In genomic region chr12:131242741-131243496, GRCh38 we compare ENCODE assay signal across 1 cellular context.
TF ChIP-seq lines count a peak whose summit lies in the region.

No MANE protein-coding gene starts in this region.

TF ChIP-seq in K562, 482 proteins besides CTCF, POLR2A, EP300 and RAD21 (continued from another document and continues in another):
- TF ChIP-seq THRB (CRISPR knock-in tag; conservative IDR thresholded peaks at IDR 0.05) (0 out of 2 replicates have a peak, but pooled peaks have one; percentile 36), KDM4B (IDR thresholded peaks at IDR 0.05; ENCODE audit: borderline replicate concordance in 2 of 2, low read depth in 1 of 2) (peak in 1 of 2 experiments; percentile 93; a peak in 2 of 4 replicates), RBFOX2 (IDR thresholded peaks at IDR 0.05; ENCODE audit: low read depth, low read length) (peak; percentile 31; the same call in 1 of the 2 replicates), TBP (optimal IDR thresholded peaks at IDR 0.05; ENCODE audit: low read depth, low read length) (peak; percentile 28), MNT (conservative IDR thresholded peaks at IDR 0.05) (peak in 1 of 2 experiments; percentile 38; a peak in 1 of 4 replicates), DIDO1 (tag; IDR thresholded peaks at IDR 0.05; ENCODE audit: low read depth) (peak; percentile 86), CHD2 (IDR thresholded peaks at IDR 0.05; ENCODE audit: low read depth, low read length) (peak; percentile 63), RBM39 (optimal IDR thresholded peaks at IDR 0.05; ENCODE audit: low read depth, low read length) (no peak), PCBP1 (IDR thresholded peaks at IDR 0.05; ENCODE audit: low read depth, low read length, poor library complexity, severe bottlenecking) (no peak), OTX1 (CRISPR knock-in tag; IDR thresholded peaks at IDR 0.05) (no peak), MBD2 (IDR thresholded peaks at IDR 0.05; ENCODE audit: borderline replicate concordance, low read depth) (peak; percentile 90; the same call in 1 of the 2 replicates), TAF7 (tag; IDR thresholded peaks at IDR 0.05) (peak; percentile 22; the same call in 1 of the 2 replicates), HNRNPH1 (optimal IDR thresholded peaks at IDR 0.05; ENCODE audit: low read depth, low read length) (no peak), TBL1XR1 (IDR thresholded peaks at IDR 0.05; ENCODE audit: low read length in 2 of 2) (peak in 1 of 2 experiments; percentile 14; a peak in 1 of 4 replicates), CHAMP1 (IDR thresholded peaks at IDR 0.05) (peak; percentile 65; the same call in 1 of the 2 replicates), TSC22D4 (tag; IDR thresholded peaks at IDR 0.05) (no peak), ID3 (CRISPR knock-in tag; IDR thresholded peaks at IDR 0.05) (no peak), ID3 (tag; IDR thresholded peaks at IDR 0.05) (peak; percentile 89), NCOR1 (IDR thresholded peaks at IDR 0.05) (0 out of 2 replicates have a peak, but pooled peaks have one; percentile 10), FOXK2 (conservative IDR thresholded peaks at IDR 0.05 in 1 of 2, IDR thresholded peaks at IDR 0.05 in 1 of 2; ENCODE audit: low read depth in 2 of 2) (0 out of 4 replicates have a peak, but pooled peaks have one; percentile 15 to 48), LEF1 (IDR thresholded peaks at IDR 0.05) (peak; percentile 20; the same call in 1 of the 2 replicates), POU5F1 (IDR thresholded peaks at IDR 0.05; ENCODE audit: borderline replicate concordance, low read depth, low read length, partially characterized antibody) (peak; percentile 43), TRIM24 (IDR thresholded peaks at IDR 0.05) (peak in 1 of 2 experiments; percentile 48; a peak in 1 of 4 replicates), AFF1 (IDR thresholded peaks at IDR 0.05; ENCODE audit: low read depth in 1 of 2, partially characterized antibody in 2 of 2) (peak; percentile 24 to 84), CREB3 (tag; conservative IDR thresholded peaks at IDR 0.05; ENCODE audit: low read depth) (peak; percentile 91), NR4A1 (CRISPR knock-in tag; IDR thresholded peaks at IDR 0.05) (no peak), NR4A1 (tag; IDR thresholded peaks at IDR 0.05) (peak; percentile 86), CBX1 (IDR thresholded peaks at IDR 0.05; ENCODE audit: low read depth) (peak; percentile 83; the same call in 1 of the 2 replicates), ZNF232 (CRISPR knock-in tag; IDR thresholded peaks at IDR 0.05) (no peak), ESRRA (IDR thresholded peaks at IDR 0.05; ENCODE audit: borderline replicate concordance, low read depth) (peak; percentile 85), MYBL2 (IDR thresholded peaks at IDR 0.05; ENCODE audit: low read depth) (peak; percentile 23; the same call in 1 of the 2 replicates), MYBL2 (CRISPR knock-in tag; IDR thresholded peaks at IDR 0.05; ENCODE audit: borderline replicate concordance) (no peak), CREB3L1 (IDR thresholded peaks at IDR 0.05; ENCODE audit: borderline replicate concordance, low read depth) (peak; percentile 70; the same call in 1 of the 2 replicates), HMGN3 (IDR thresholded peaks at IDR 0.05; ENCODE audit: borderline replicate concordance, extremely low read depth, insufficient read length, low read depth, low read length) (no peak), SIX5 (IDR thresholded peaks at IDR 0.05; ENCODE audit: borderline replicate concordance in 1 of 2, insufficient read depth in 1 of 2, low read depth in 1 of 2, low read length in 2 of 2) (peak; percentile 88 to 90), CREM (IDR thresholded peaks at IDR 0.05; ENCODE audit: low read depth) (peak; percentile 75), ZNF395 (CRISPR knock-in tag; IDR thresholded peaks at IDR 0.05) (peak; percentile 77), SMARCE1 (IDR thresholded peaks at IDR 0.05) (no peak), ATF1 (CRISPR knock-in tag; IDR thresholded peaks at IDR 0.05) (no peak), ATF1 (tag; IDR thresholded peaks at IDR 0.05) (peak; percentile 50; the same call in 1 of the 2 replicates), HINFP (tag; conservative IDR thresholded peaks at IDR 0.05; ENCODE audit: low read depth) (0 out of 2 replicates have a peak, but pooled peaks have one; percentile 9), ZNF644 (tag; IDR thresholded peaks at IDR 0.05; ENCODE audit: low read depth) (peak; percentile 80; the same call in 1 of the 2 replicates), ZNF668 (CRISPR knock-in tag; IDR thresholded peaks at IDR 0.05) (peak; percentile 51; the same call in 1 of the 2 replicates), PKNOX1 (IDR thresholded peaks at IDR 0.05) (peak; percentile 49), MTA3 (IDR thresholded peaks at IDR 0.05; ENCODE audit: borderline replicate concordance) (0 out of 2 replicates have a peak, but pooled peaks have one; percentile 48), NFIX (CRISPR knock-in tag; IDR thresholded peaks at IDR 0.05; ENCODE audit: low read depth) (no peak), PHF8 (IDR thresholded peaks at IDR 0.05; ENCODE audit: borderline replicate concordance, low read length) (peak; percentile 32; the same call in 1 of the 2 replicates)
